Comparison of ENCODE assay signal across 13 cellular contexts in the genomic region with DNA sequence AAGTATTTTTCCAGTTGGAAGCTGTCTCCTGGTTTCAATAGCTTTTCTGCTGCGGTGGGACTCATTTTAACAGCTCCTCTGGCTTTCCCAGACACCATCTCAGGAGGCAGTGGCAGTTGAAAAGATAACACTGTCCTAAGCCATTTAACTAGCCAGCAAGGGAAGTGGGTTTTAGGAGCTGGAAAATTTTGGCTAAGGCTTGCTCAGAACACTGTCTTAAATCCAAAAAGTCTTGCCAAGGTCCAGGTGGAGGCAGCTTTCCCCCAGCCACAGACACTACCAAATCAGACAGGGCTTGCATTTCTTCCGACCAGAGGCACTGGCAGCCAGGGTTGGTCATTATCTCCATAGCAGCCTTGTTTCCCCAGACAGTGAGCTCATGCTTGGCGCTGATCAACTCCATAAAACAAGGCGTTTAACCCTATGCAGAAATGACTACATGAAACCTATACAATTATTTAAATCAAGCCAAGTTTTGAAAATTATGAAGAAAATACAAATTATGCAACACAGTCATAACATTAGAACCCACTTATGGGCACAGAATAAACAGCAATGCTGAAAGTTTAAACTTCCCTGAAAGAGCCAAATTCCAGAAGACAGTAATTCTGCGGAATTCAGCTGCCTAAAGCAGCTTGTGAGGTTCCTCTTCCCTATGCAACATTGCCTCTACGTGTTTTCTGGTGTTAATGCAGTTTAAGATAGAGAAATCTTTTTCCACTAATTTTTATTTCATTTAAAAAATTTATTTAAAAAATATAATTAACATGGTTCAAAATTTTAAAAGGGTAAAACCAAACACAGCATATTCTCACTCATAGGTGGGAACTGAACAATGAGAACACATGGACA. TPM values are rescaled to one million over a fixed set of nuclear protein-coding genes. Genes with fewer than 3 reads are reported as not detected.
DNase-seq lines count a peak whose midpoint lies in the region; ATAC-seq and TF ChIP-seq lines count a peak whose summit lies in the region.
"Had no signal": no experiment of that assay in that cellular context is flagged by ENCODE, and none has a peak within 500 bp of the region (broad histone marks: within the 10 kb centered on the region; RNA-seq: fewer than 3 reads in every experiment).

No MANE protein-coding gene starts in this region.

- ATAC-seq in SK-N-SH treated with all-trans-retinoic acid at 6 μM for 48 hours = peak; percentile 91
- no peak for ATAC-seq in HG03280 (IDR thresholded peaks at IDR 0.05; ENCODE audit: unreplicated experiment)
- no peak for ATAC-seq in stimulated activated naive B cell treated with anti-CD40 and anti-IgM and Interleukin-4, amounts not matched to agents 10 μg/mL and 1 μg/mL and 100 μg/mL, for 72 hours (replicated peaks)
- ATAC-seq in PC-3 = no peak
- ATAC-seq: stimulated activated memory B cell treated with anti-CD40 and anti-IgM and Interleukin-4, amounts not matched to agents 10 μg/mL and 1 μg/mL and 100 μg/mL, for 72 hours had no signal

- H3K36me3 Mint-ChIP-seq in nephron progenitor cell (ENCODE audit: low read depth) = peaks cover 31% of the 10 kb centered on the region
- H3K36me3 Mint-ChIP-seq in stimulated activated naive B cell treated with anti-CD40 and anti-IgM and Interleukin-4, amounts not matched to agents 10 μg/mL and 1 μg/mL and 100 μg/mL, for 72 hours = peaks cover 12 to 30% of the 10 kb centered on the region in 2 donors

- H3K4me3 ChIP-seq in AG04449 (ENCODE audit: low read depth, low read length) = no peak overlapping the region
- no peak overlapping the region for H3K4me3 ChIP-seq in PC-3 (ENCODE audit: low read length)

- no peaks in the 10 kb centered on the region for H3K79me2 ChIP-seq in PC-3 (ENCODE audit: low read length)

- peak; percentile 36 for DNase-seq in AG04449 (ENCODE audit: low read depth, low spot score)
- DNase-seq in fibroblast of the conjunctiva (ENCODE audit: low read depth) = peak; percentile 49
- no peak for DNase-seq in nephron progenitor cell
- no peak for DNase-seq in COLO668 (lab: John Stamatoyannopoulos, UW; ENCODE audit: unreplicated experiment)
- DNase-seq in stimulated activated naive B cell treated with anti-CD40 and anti-IgM and Interleukin-4, amounts not matched to agents 10 μg/mL and 1 μg/mL and 100 μg/mL, for 72 hours = no peak
- no peak for DNase-seq in PC-3
- DNase-seq: activated B cell treated with CpG ODN at 0.5 μM for 24 hours had no signal

- no peaks in the 10 kb centered on the region for H4K20me1 ChIP-seq in PC-3 (ENCODE audit: low read length)

- no peak overlapping the region for H2AFZ ChIP-seq in PC-3 (ENCODE audit: low read length)

- BruUV-seq in PC-3 (replicated peaks; lab: Mats Ljungman, UMichigan) = no TSS peak

- H3K4me3 Mint-ChIP-seq in nephron progenitor cell = no peak overlapping the region
- no peak overlapping the region for H3K4me3 Mint-ChIP-seq in stimulated activated naive B cell treated with anti-CD40 and anti-IgM and Interleukin-4, amounts not matched to agents 10 μg/mL and 1 μg/mL and 100 μg/mL, for 72 hours
- H3K4me3 Mint-ChIP-seq: activated B cell treated with CpG ODN at 0.5 μM for 24 hours; CD14-positive monocyte; central memory CD8-positive, alpha-beta T cell; neural crest cell; stimulated activated memory B cell treated with anti-CD40 and anti-IgM and Interleukin-4, amounts not matched to agents 10 μg/mL and 1 μg/mL and 100 μg/mL, for 72 hours had no signal

- no peaks in the 10 kb centered on the region for H3K27me3 ChIP-seq in PC-3 (ENCODE audit: low read length)

- intact Hi-C loops in PC-3 (cut with micrococcal nuclease) = no loop called here

- no peaks in the 10 kb centered on the region for H3K9me3 Mint-ChIP-seq in nephron progenitor cell
- H3K9me3 Mint-ChIP-seq in stimulated activated naive B cell treated with anti-CD40 and anti-IgM and Interleukin-4, amounts not matched to agents 10 μg/mL and 1 μg/mL and 100 μg/mL, for 72 hours = no peaks in the 10 kb centered on the region
- H3K9me3 Mint-ChIP-seq: activated B cell treated with CpG ODN at 0.5 μM for 24 hours; central memory CD8-positive, alpha-beta T cell; neural crest cell; stimulated activated memory B cell treated with anti-CD40 and anti-IgM and Interleukin-4, amounts not matched to agents 10 μg/mL and 1 μg/mL and 100 μg/mL, for 72 hours had no signal

- peak overlapping the region; percentile 98 for H3K27ac Mint-ChIP-seq in nephron progenitor cell
- no peak overlapping the region for H3K27ac Mint-ChIP-seq in stimulated activated naive B cell treated with anti-CD40 and anti-IgM and Interleukin-4, amounts not matched to agents 10 μg/mL and 1 μg/mL and 100 μg/mL, for 72 hours
- H3K27ac Mint-ChIP-seq: activated B cell treated with CpG ODN at 0.5 μM for 24 hours; CD14-positive monocyte; stimulated activated memory B cell treated with anti-CD40 and anti-IgM and Interleukin-4, amounts not matched to agents 10 μg/mL and 1 μg/mL and 100 μg/mL, for 72 hours had no signal

- H3K4me1 ChIP-seq in PC-3 (ENCODE audit: insufficient read depth, low read length) = peaks cover 16% of the 10 kb centered on the region

- TF ChIP-seq CTCF in AG04449 (IDR thresholded peaks at IDR 0.05; ENCODE audit: insufficient read depth, low read length, missing control alignments) (no peak), nephron progenitor cell (IDR thresholded peaks at IDR 0.05) (no peak), PC-3 (conservative IDR thresholded peaks at IDR 0.05; ENCODE audit: low read depth, low read length) (no peak)

- peaks cover 43% of the 10 kb centered on the region for H3K4me1 Mint-ChIP-seq in nephron progenitor cell
- peaks cover 0 to 3% of the 10 kb centered on the region in 2 donors for H3K4me1 Mint-ChIP-seq in stimulated activated naive B cell treated with anti-CD40 and anti-IgM and Interleukin-4, amounts not matched to agents 10 μg/mL and 1 μg/mL and 100 μg/mL, for 72 hours
- H3K4me1 Mint-ChIP-seq: activated B cell treated with CpG ODN at 0.5 μM for 24 hours; central memory CD8-positive, alpha-beta T cell; stimulated activated memory B cell treated with anti-CD40 and anti-IgM and Interleukin-4, amounts not matched to agents 10 μg/mL and 1 μg/mL and 100 μg/mL, for 72 hours had no signal

- CTCF ChIA-PET in AG04449 (lab: Yijun Ruan, JAX) = interaction anchor here (0.7 to 2.1 kb wide), 8 partner anchors 14 to 392 kb away, joined by 3 to 8 read pairs (median 4); no protein-coding TSS in a partner anchor
- CTCF ChIA-PET in PC-3 (lab: Charles Lee) = no interaction called here

- H3K27me3 Mint-ChIP-seq in nephron progenitor cell (ENCODE audit: low read depth, poor library complexity) = no peaks in the 10 kb centered on the region
- no peaks in the 10 kb centered on the region for H3K27me3 Mint-ChIP-seq in stimulated activated naive B cell treated with anti-CD40 and anti-IgM and Interleukin-4, amounts not matched to agents 10 μg/mL and 1 μg/mL and 100 μg/mL, for 72 hours
- H3K27me3 Mint-ChIP-seq: activated B cell treated with CpG ODN at 0.5 μM for 24 hours; central memory CD8-positive, alpha-beta T cell; stimulated activated memory B cell treated with anti-CD40 and anti-IgM and Interleukin-4, amounts not matched to agents 10 μg/mL and 1 μg/mL and 100 μg/mL, for 72 hours had no signal

- H3K4me2 ChIP-seq in PC-3 (ENCODE audit: low read length) = no peak overlapping the region

- H3K9me3 ChIP-seq in PC-3 (ENCODE audit: low read length) = no peaks in the 10 kb centered on the region

- H3K36me3 ChIP-seq in PC-3 (ENCODE audit: low read depth, low read length) = no peaks in the 10 kb centered on the region

- no peak overlapping the region for H3K27ac ChIP-seq in PC-3 (ENCODE audit: low read length)

- POLR2A ChIA-PET in AG04449 (lab: Yijun Ruan, JAX) = interaction anchor here (1.2 kb wide), 1 partner anchor 32 kb away, joined by 4 read pairs; a partner anchor contains a TSS
- POLR2A ChIA-PET in PC-3 (lab: Charles Lee; ENCODE audit: unreplicated experiment) = no interaction called here

- H3K9ac ChIP-seq in PC-3 (ENCODE audit: low read length) = no peak overlapping the region

- no peaks in the 10 kb centered on the region for H3F3A ChIP-seq in PC-3 (ENCODE audit: low read length, unreplicated experiment)

- no peaks in the 10 kb centered on the region for H3K9me2 ChIP-seq in PC-3 (replicated peaks; ENCODE audit: low read length)

TF ChIP-seq in SK-N-SH treated with all-trans-retinoic acid at 6 μM for 48 hours, 23 proteins besides CTCF, POLR2A, EP300 and RAD21:
- TF ChIP-seq SNAI2 (CRISPR knock-in tag; IDR thresholded peaks at IDR 0.05) = no peak
- TF ChIP-seq, protein P1, sequence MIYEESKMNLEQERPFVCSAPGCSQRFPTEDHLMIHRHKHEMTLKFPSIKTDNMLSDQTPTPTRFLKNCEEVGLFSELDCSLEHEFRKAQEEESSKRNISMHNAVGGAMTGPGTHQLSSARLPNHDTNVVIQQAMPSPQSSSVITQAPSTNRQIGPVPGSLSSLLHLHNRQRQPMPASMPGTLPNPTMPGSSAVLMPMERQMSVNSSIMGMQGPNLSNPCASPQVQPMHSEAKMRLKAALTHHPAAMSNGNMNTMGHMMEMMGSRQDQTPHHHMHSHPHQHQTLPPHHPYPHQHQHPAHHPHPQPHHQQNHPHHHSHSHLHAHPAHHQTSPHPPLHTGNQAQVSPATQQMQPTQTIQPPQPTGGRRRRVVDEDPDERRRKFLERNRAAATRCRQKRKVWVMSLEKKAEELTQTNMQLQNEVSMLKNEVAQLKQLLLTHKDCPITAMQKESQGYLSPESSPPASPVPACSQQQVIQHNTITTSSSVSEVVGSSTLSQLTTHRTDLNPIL (CRISPR knock-in tag; IDR thresholded peaks at IDR 0.05; ENCODE audit: low read depth) = peak; percentile 90

RNA-seq across cellular contexts. Expression of a gene that starts 25.0 kb away (rescaled TPM):
- 24.7 and 31.2 TPM in 2 replicates for total RNA-seq in PC-3 (2014; rRNA removed)

RNA-seq across cellular contexts. Expression of a gene that starts 31.9 kb away (rescaled TPM):
- 42.8 and 60.1 TPM in 2 replicates for total RNA-seq in PC-3 (2014; rRNA removed)

RNA-seq across cellular contexts. Expression of a gene that starts 35.2 kb away (rescaled TPM):
- total RNA-seq in PC-3 (2014; rRNA removed) = 9.6 and 20.2 TPM in 2 replicates

RNA-seq across cellular contexts. Expression of a gene that starts 55.3 kb away (rescaled TPM):
- total RNA-seq in PC-3 (2014; rRNA removed) = 0.29 TPM in 1 of 2 replicates, not detected in the other

RNA-seq across cellular contexts. Expression of a gene that starts 56.2 kb away (rescaled TPM):
- 137 and 148 TPM in 2 replicates for total RNA-seq in PC-3 (2014; rRNA removed)

Comparison
In these comparisons a context has a peak if more than half of its experiments do, and no peak if none do; other contexts are left out.
1. DNase-seq: peak in AG04449 (single experiment) and fibroblast of the conjunctiva (single experiment); none in nephron progenitor cell (single experiment), COLO668 (single experiment), stimulated activated naive B cell treated with anti-CD40 and anti-IgM and Interleukin-4, amounts not matched to agents 10 μg/mL and 1 μg/mL and 100 μg/mL, for 72 hours (single experiment) and PC-3 (single experiment).